ENCODE assay signal across 10 cellular contexts in genomic region chr6:3753228-3753795, GRCh38. TPM values are rescaled to one million over a fixed set of nuclear protein-coding genes. Genes with fewer than 3 reads are reported as not detected.
A peak's percentile ranks its signal among the peaks of the same experiment; 100 is the strongest.
DNase-seq lines count a peak whose midpoint lies in the region; ATAC-seq, FAIRE-seq and TF ChIP-seq lines count a peak whose summit lies in the region.
"Had no signal": no experiment of that assay in that cellular context is flagged by ENCODE, and none has a peak within 500 bp of the region (broad histone marks: within the 10 kb centered on the region; RNA-seq: fewer than 3 reads in every experiment).

No MANE protein-coding gene starts in this region.

- POLR2A ChIA-PET in activated CD4-positive, alpha-beta memory T cell treated with anti-CD3 and anti-CD28 coated beads, Interleukin-2, amount 10 ng/mL, durations not matched to agents 7 days and 5 days (lab: Charles Lee) = no interaction called here
- POLR2A ChIA-PET in activated CD4-positive, alpha-beta memory T cell treated with anti-CD3 and anti-CD28 coated beads for 36 hours (lab: Charles Lee) = interaction anchor here (0.9 kb wide), 1 partner anchor 96 kb away, joined by 3 read pairs; the partner anchor contains the start of gene FAM50B

- no peaks in the 10 kb centered on the region for H3K9me3 Mint-ChIP-seq in activated CD4-positive, alpha-beta memory T cell treated with anti-CD3 and anti-CD28 coated beads, Interleukin-2, amount 10 ng/mL, durations not matched to agents 7 days and 5 days
- no peaks in the 10 kb centered on the region for H3K9me3 Mint-ChIP-seq in activated CD4-positive, alpha-beta memory T cell treated with anti-CD3 and anti-CD28 coated beads for 36 hours
- H3K9me3 Mint-ChIP-seq in astrocyte (ENCODE audit: unreplicated experiment) (peaks cover 2% of the 10 kb centered on the region), memory B cell (no peaks in the 10 kb centered on the region)

- peaks cover 33% of the 10 kb centered on the region for H3K79me2 ChIP-seq in astrocyte (ENCODE audit: insufficient read depth, low read length)

- peaks cover 16% of the 10 kb centered on the region for H3K4me1 ChIP-seq in astrocyte (ENCODE audit: insufficient read depth, low read length)
- no peaks in the 10 kb centered on the region for H3K4me1 ChIP-seq in thymus (ENCODE audit: control insufficient read depth, insufficient read depth, low read length)
- H3K4me1 ChIP-seq in pancreas = peaks cover 0 to 9% (median 5%) of the 10 kb centered on the region in 3 donors

- intact Hi-C loops in activated CD4-positive, alpha-beta memory T cell treated with anti-CD3 and anti-CD28 coated beads for 36 hours (cut with micrococcal nuclease) = no loop called here
- intact Hi-C loops in pancreas (cut with DNase I) = no loop called here

- H3K27ac ChIP-seq in astrocyte (ENCODE audit: low read depth, low read length) (no peak overlapping the region), thymus (ENCODE audit: low read depth) (peak overlapping the region; percentile 5), pancreas (no peak overlapping the region)

- WGBS in thymus = 91% methylated on average over 9 of the region's 9 CpGs
- WGBS in pancreas, 2 donors = 90 to 93% methylated on average over 9 of the region's 9 CpGs

- peaks cover 19% of the 10 kb centered on the region for H4K20me1 ChIP-seq in astrocyte (ENCODE audit: insufficient read depth, low read length)

- H3K27me3 ChIP-seq in astrocyte (ENCODE audit: insufficient read depth, low read length) (no peaks in the 10 kb centered on the region), thymus (ENCODE audit: control insufficient read depth, insufficient read depth) (peaks cover 60% of the 10 kb centered on the region), pancreas (no peaks in the 10 kb centered on the region)

- H3K27me3 Mint-ChIP-seq in activated CD4-positive, alpha-beta memory T cell treated with anti-CD3 and anti-CD28 coated beads, Interleukin-2, amount 10 ng/mL, durations not matched to agents 7 days and 5 days = peaks cover 35% of the 10 kb centered on the region
- H3K27me3 Mint-ChIP-seq in activated CD4-positive, alpha-beta memory T cell treated with anti-CD3 and anti-CD28 coated beads for 36 hours = peaks cover 30% of the 10 kb centered on the region
- H3K27me3 Mint-ChIP-seq in astrocyte (ENCODE audit: low read depth, unreplicated experiment) (no peaks in the 10 kb centered on the region), memory B cell (no peaks in the 10 kb centered on the region)

- H3K9me3 ChIP-seq in astrocyte (ENCODE audit: insufficient read depth, low read depth, low read length) = no peaks in the 10 kb centered on the region
- no peaks in the 10 kb centered on the region for H3K9me3 ChIP-seq in thymus (ENCODE audit: control insufficient read depth)
- no peaks in the 10 kb centered on the region for H3K9me3 ChIP-seq in pancreas

- H3K36me3 ChIP-seq in astrocyte (ENCODE audit: insufficient read depth, low read length) (no peaks in the 10 kb centered on the region), thymus (ENCODE audit: control insufficient read depth, insufficient read depth) (no peaks in the 10 kb centered on the region), pancreas (no peaks in the 10 kb centered on the region)

- no peak overlapping the region for H3K4me3 ChIP-seq in astrocyte (ENCODE audit: insufficient read depth, low read depth, low read length)
- H3K4me3 ChIP-seq in thymus (ENCODE audit: low read length) = no peak overlapping the region
- H3K4me3 ChIP-seq in pancreas = no peak overlapping the region

- no peak overlapping the region for H2AFZ ChIP-seq in astrocyte (ENCODE audit: low read depth, low read length)

- peaks cover 3% of the 10 kb centered on the region for H3K4me1 Mint-ChIP-seq in activated CD4-positive, alpha-beta memory T cell treated with anti-CD3 and anti-CD28 coated beads, Interleukin-2, amount 10 ng/mL, durations not matched to agents 7 days and 5 days
- peaks cover 3% of the 10 kb centered on the region for H3K4me1 Mint-ChIP-seq in activated CD4-positive, alpha-beta memory T cell treated with anti-CD3 and anti-CD28 coated beads for 36 hours (ENCODE audit: low read depth)
- peaks cover 19% of the 10 kb centered on the region for H3K4me1 Mint-ChIP-seq in astrocyte (ENCODE audit: low read depth, unreplicated experiment)
- H3K4me1 Mint-ChIP-seq in memory B cell = peaks cover 28% of the 10 kb centered on the region

- no peak overlapping the region for H3K9ac ChIP-seq in astrocyte (ENCODE audit: low read length)

- peak overlapping the region; percentile 61 for H3K4me3 Mint-ChIP-seq in activated CD4-positive, alpha-beta memory T cell treated with anti-CD3 and anti-CD28 coated beads, Interleukin-2, amount 10 ng/mL, durations not matched to agents 7 days and 5 days
- H3K4me3 Mint-ChIP-seq in activated CD4-positive, alpha-beta memory T cell treated with anti-CD3 and anti-CD28 coated beads for 36 hours = no peak overlapping the region
- peak overlapping the region; percentile 62 for H3K4me3 Mint-ChIP-seq in astrocyte (ENCODE audit: unreplicated experiment)
- peak overlapping the region; percentile 60 for H3K4me3 Mint-ChIP-seq in memory B cell

- no peak for TF ChIP-seq CTCF in astrocyte (IDR thresholded peaks at IDR 0.05; ENCODE audit: insufficient read depth, low read depth, low read length)
- TF ChIP-seq CTCF in pancreas (IDR thresholded peaks at IDR 0.05) = no peak

- H3K27ac Mint-ChIP-seq in activated CD4-positive, alpha-beta memory T cell treated with anti-CD3 and anti-CD28 coated beads, Interleukin-2, amount 10 ng/mL, durations not matched to agents 7 days and 5 days = no peak overlapping the region
- no peak overlapping the region for H3K27ac Mint-ChIP-seq in activated CD4-positive, alpha-beta memory T cell treated with anti-CD3 and anti-CD28 coated beads for 36 hours
- H3K27ac Mint-ChIP-seq in astrocyte (ENCODE audit: unreplicated experiment) = peak overlapping the region; percentile 88
- peak overlapping the region; percentile 84 for H3K27ac Mint-ChIP-seq in memory B cell

- FAIRE-seq in astrocyte (lab: Jason Lieb, UNC) (no peak), pancreas (lab: Jason Lieb, UNC) (no peak)

- H3K36me3 Mint-ChIP-seq in activated CD4-positive, alpha-beta memory T cell treated with anti-CD3 and anti-CD28 coated beads, Interleukin-2, amount 10 ng/mL, durations not matched to agents 7 days and 5 days (ENCODE audit: low read depth) = no peaks in the 10 kb centered on the region
- H3K36me3 Mint-ChIP-seq in activated CD4-positive, alpha-beta memory T cell treated with anti-CD3 and anti-CD28 coated beads for 36 hours = no peaks in the 10 kb centered on the region
- H3K36me3 Mint-ChIP-seq in astrocyte (ENCODE audit: low read depth, unreplicated experiment) = peaks cover 3% of the 10 kb centered on the region
- no peaks in the 10 kb centered on the region for H3K36me3 Mint-ChIP-seq in memory B cell

- DNase-seq in activated CD4-positive, alpha-beta memory T cell treated with anti-CD3 and anti-CD28 coated beads, Interleukin-2, amount 10 ng/mL, durations not matched to agents 7 days and 5 days = no peak
- no peak for DNase-seq in activated CD4-positive, alpha-beta memory T cell treated with anti-CD3 and anti-CD28 coated beads for 36 hours
- DNase-seq in astrocyte (ENCODE audit: low read depth) (no peak), memory B cell (ENCODE audit: low spot score in 2 of 2) (no peak), DMS53 (lab: John Stamatoyannopoulos, UW) (no peak), NCI-H345 (lab: John Stamatoyannopoulos, UW) (no peak), pancreas (no peak)
- DNase-seq: central memory CD4-positive, alpha-beta T cell; NCI-H2081 treated with DMSO at 0.1 percent for 48 hours had no signal

- CTCF ChIA-PET in activated CD4-positive, alpha-beta memory T cell treated with anti-CD3 and anti-CD28 coated beads, Interleukin-2, amount 10 ng/mL, durations not matched to agents 7 days and 5 days (lab: Charles Lee) = no interaction called here
- CTCF ChIA-PET in activated CD4-positive, alpha-beta memory T cell treated with anti-CD3 and anti-CD28 coated beads for 36 hours (lab: Charles Lee) = no interaction called here

- H3K4me2 ChIP-seq in astrocyte (ENCODE audit: low read length) = peak overlapping the region; percentile 91

- ATAC-seq in memory B cell (ENCODE audit: low read depth) (no peak), pancreas (no peak)

RNA-seq across cellular contexts. Expression of gene PXDC1, which starts 1.8 kb away (rescaled TPM):
- total RNA-seq in activated CD4-positive, alpha-beta memory T cell treated with anti-CD3 and anti-CD28 coated beads, Interleukin-2, amount 10 ng/mL, durations not matched to agents 7 days and 5 days = 1 to 10 TPM; 1.1 to 1.4 TPM
- total RNA-seq in activated CD4-positive, alpha-beta memory T cell treated with anti-CD3 and anti-CD28 coated beads for 36 hours = 1 to 10 TPM; 3.9 to 4.8 TPM
- total RNA-seq in astrocyte = 58.2 and 64.4 TPM in 2 replicates
- 21.4 TPM for polyA plus RNA-seq in thymus
- 10 to 100 TPM in 3 of 6 donors, 1 to 10 TPM in 3; 5.2 to 18.4 (median 9.6) TPM for total RNA-seq in pancreas
- polyA plus RNA-seq in pancreas = 10 to 100 TPM; 13.7 to 19.7 TPM

Comparison
In these comparisons a context has a peak if more than half of its experiments do, and no peak if none do; other contexts are left out.
1. H3K27ac Mint-ChIP-seq: peak in astrocyte (single experiment) and memory B cell (single experiment); none in activated CD4-positive, alpha-beta memory T cell treated with anti-CD3 and anti-CD28 coated beads, Interleukin-2, amount 10 ng/mL, durations not matched to agents 7 days and 5 days (single experiment) and activated CD4-positive, alpha-beta memory T cell treated with anti-CD3 and anti-CD28 coated beads for 36 hours (single experiment).